In genomic region chr2:131031431-131031841, GRCh38 we compare ENCODE assay signal across 23 cellular contexts.
"Had no signal": no experiment of that assay in that cellular context is flagged by ENCODE, and none has a peak within 500 bp of the region (broad histone marks: within the 10 kb centered on the region; RNA-seq: fewer than 3 reads in every experiment).

No MANE protein-coding gene starts in this region.

- H3K4me1 Mint-ChIP-seq: activated naive CD4-positive, alpha-beta T cell treated with anti-CD3 and anti-CD28 coated beads, Interleukin-2, amount 10 ng/mL, durations not matched to agents 7 days and 5 days; memory B cell; stimulated activated effector memory CD8-positive, alpha-beta T cell treated with anti-CD3 and anti-CD28 coated beads, Interleukin-12 subunit alpha, Interleukin-12 subunit beta, amount 100 ng/mL, for 72 hours had no signal

- H3K27ac Mint-ChIP-seq: activated naive CD4-positive, alpha-beta T cell treated with anti-CD3 and anti-CD28 coated beads, Interleukin-2, amount 10 ng/mL, durations not matched to agents 7 days and 5 days; endodermal cell; memory B cell; neural progenitor cell; progenitor cell of endocrine pancreas; stimulated activated effector memory CD8-positive, alpha-beta T cell treated with anti-CD3 and anti-CD28 coated beads, Interleukin-12 subunit alpha, Interleukin-12 subunit beta, amount 100 ng/mL, for 72 hours; T-cell; T-helper 2 cell treated with Interferon-gamma antibody and Interleukin-4, amounts not matched to agents 5 μg/mL and 100 μg/mL, for 36 hours had no signal

- H3K4me3 ChIP-seq: coronary artery, esophagus squamous epithelium, gastrocnemius medialis, heart left ventricle, left ventricle myocardium inferior, mucosa of descending colon, neural progenitor cell, stomach, suprapubic skin, tibial nerve had no signal

- H3K36me3 ChIP-seq: gastrocnemius medialis, heart left ventricle, left ventricle myocardium inferior, neural progenitor cell, stomach, suprapubic skin, tibial nerve had no signal

- H3K9me3 Mint-ChIP-seq: activated naive CD4-positive, alpha-beta T cell treated with anti-CD3 and anti-CD28 coated beads, Interleukin-2, amount 10 ng/mL, durations not matched to agents 7 days and 5 days; neural progenitor cell; stimulated activated effector memory CD8-positive, alpha-beta T cell treated with anti-CD3 and anti-CD28 coated beads, Interleukin-12 subunit alpha, Interleukin-12 subunit beta, amount 100 ng/mL, for 72 hours; T-helper 2 cell treated with Interferon-gamma antibody and Interleukin-4, amounts not matched to agents 5 μg/mL and 100 μg/mL, for 36 hours had no signal

- H3K27ac ChIP-seq: coronary artery, esophagus squamous epithelium, gastrocnemius medialis, heart left ventricle, left ventricle myocardium inferior, neural progenitor cell, stomach, suprapubic skin, tibial nerve, VCaP had no signal

- DNase-seq: activated CD4-positive, CD25-positive, alpha-beta regulatory T cell treated with anti-CD3 and anti-CD28 coated beads, Interleukin-2, amount 50 U/mL, for 72 hours; activated effector memory CD4-positive, alpha-beta T cell treated with anti-CD3 and anti-CD28 coated beads, Interleukin-2, amount 50 U/mL, for 16 hours; activated naive CD4-positive, alpha-beta T cell treated with anti-CD3 and anti-CD28 coated beads, Interleukin-2, amount 10 ng/mL, durations not matched to agents 7 days and 5 days; amygdala; esophagus squamous epithelium; gastrocnemius medialis; heart left ventricle; left ventricle myocardium inferior; mucosa of descending colon; retina; stimulated activated CD4-positive, alpha-beta T cell treated with anti-CD3 and anti-CD28 coated beads, Interleukin-1b, Interleukin-23, amount 100 ng/mL, for 48 hours; stomach had no signal

- H3K9me3 ChIP-seq: esophagus squamous epithelium, gastrocnemius medialis, heart left ventricle, mucosa of descending colon, suprapubic skin had no signal

- H3K36me3 Mint-ChIP-seq: activated naive CD4-positive, alpha-beta T cell treated with anti-CD3 and anti-CD28 coated beads, Interleukin-2, amount 10 ng/mL, durations not matched to agents 7 days and 5 days; memory B cell; neural progenitor cell; stimulated activated effector memory CD8-positive, alpha-beta T cell treated with anti-CD3 and anti-CD28 coated beads, Interleukin-12 subunit alpha, Interleukin-12 subunit beta, amount 100 ng/mL, for 72 hours; T-cell had no signal

- ATAC-seq: gastrocnemius medialis; mucosa of descending colon; stimulated activated effector memory CD8-positive, alpha-beta T cell treated with anti-CD3 and anti-CD28 coated beads, Interleukin-12 subunit alpha, Interleukin-12 subunit beta, amount 100 ng/mL, for 72 hours; T-cell had no signal

- H3K27me3 ChIP-seq: gastrocnemius medialis had no signal

- H3K4me3 Mint-ChIP-seq: activated naive CD4-positive, alpha-beta T cell treated with anti-CD3 and anti-CD28 coated beads, Interleukin-2, amount 10 ng/mL, durations not matched to agents 7 days and 5 days; endodermal cell; memory B cell; neural progenitor cell; stimulated activated effector memory CD8-positive, alpha-beta T cell treated with anti-CD3 and anti-CD28 coated beads, Interleukin-12 subunit alpha, Interleukin-12 subunit beta, amount 100 ng/mL, for 72 hours; T-cell; T-helper 2 cell treated with Interferon-gamma antibody and Interleukin-4, amounts not matched to agents 5 μg/mL and 100 μg/mL, for 36 hours had no signal
